In the genomic region with DNA sequence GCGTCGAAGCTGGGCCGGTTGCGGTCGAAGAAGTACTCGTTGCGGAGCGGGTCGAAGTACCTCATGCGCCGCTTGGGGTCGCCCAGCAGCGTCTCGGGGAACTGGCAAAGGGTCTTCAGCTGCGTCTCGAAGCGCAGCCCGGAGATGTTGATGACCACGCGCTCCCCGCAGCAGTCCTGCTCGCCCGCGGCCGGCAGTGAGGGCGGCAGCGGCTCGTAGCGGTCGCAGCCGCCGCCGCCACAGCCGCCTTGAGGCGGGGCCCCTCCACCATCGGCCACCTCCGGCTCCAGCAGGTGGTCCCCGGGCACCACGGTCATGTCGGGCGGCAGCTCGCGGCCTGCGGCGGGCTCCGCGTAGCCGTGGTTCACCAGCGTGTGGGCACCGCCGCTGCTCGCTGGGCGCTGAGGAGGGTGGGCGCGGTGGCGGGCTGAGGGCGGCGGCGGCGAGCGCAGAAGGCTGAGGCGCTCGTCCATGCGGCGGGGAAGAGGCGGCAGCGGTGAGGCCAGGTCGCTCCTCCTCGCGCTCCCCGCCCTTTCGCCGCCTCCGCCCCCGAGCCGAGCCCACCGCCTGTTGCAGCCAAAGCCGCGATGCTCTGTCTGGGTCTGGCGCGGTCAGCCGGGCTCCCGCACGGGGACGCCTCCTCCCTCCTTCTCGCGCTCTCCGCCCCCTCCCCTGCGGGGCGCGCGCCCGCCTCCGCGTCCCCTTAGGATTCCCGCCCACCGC, we compare ENCODE assay signal across 8 cellular contexts. TPM values are rescaled to one million over a fixed set of nuclear protein-coding genes. Genes with fewer than 3 reads are reported as not detected.
A peak's percentile ranks its signal among the peaks of the same experiment; 100 is the strongest.
DNase-seq lines count a peak whose midpoint lies in the region; ATAC-seq, FAIRE-seq and TF ChIP-seq lines count a peak whose summit lies in the region.

Gene KCNA3 (minus strand): TSS at position 604 of the 723 bp plus-strand sequence. CDS start 131 bp downstream, at position 473.

- peak within 1 kb of the TSS; percentile 92 for H3K27ac ChIP-seq in effector memory CD4-positive, alpha-beta T cell (ENCODE audit: insufficient read depth, low read length, poor library complexity, severe bottlenecking)

- peak; percentile 85 to 88 for ATAC-seq in natural killer cell treated with Interleukin-12 subunit alpha and Interleukin-12 subunit beta and Interleukin-15 and Interleukin-18, amount 100 ng/mL, for 72 hours
- ATAC-seq in GM21528 (IDR thresholded peaks at IDR 0.05; ENCODE audit: low FRiP score, unreplicated experiment): no peak

- H3K9me3 ChIP-seq in effector memory CD4-positive, alpha-beta T cell (ENCODE audit: control insufficient read depth, low read length): no peaks in the 10 kb centered on the region

- peaks cover 26% of the 10 kb centered on the region for H3K4me1 ChIP-seq in effector memory CD4-positive, alpha-beta T cell (ENCODE audit: control insufficient read depth, insufficient read depth, low read length, poor library complexity, severe bottlenecking)

- H3K9me3 Mint-ChIP-seq in natural killer cell treated with Interleukin-12 subunit alpha and Interleukin-12 subunit beta and Interleukin-15 and Interleukin-18, amount 100 ng/mL, for 72 hours: no peaks in the 10 kb centered on the region

- peak within 1 kb of the TSS; percentile 81 for H3K4me3 ChIP-seq in effector memory CD4-positive, alpha-beta T cell (ENCODE audit: insufficient read depth, low read depth, low read length, poor library complexity, severe bottlenecking)

- no peaks in the 10 kb centered on the region for H3K27me3 Mint-ChIP-seq in natural killer cell treated with Interleukin-12 subunit alpha and Interleukin-12 subunit beta and Interleukin-15 and Interleukin-18, amount 100 ng/mL, for 72 hours

- H3K4me3 Mint-ChIP-seq in natural killer cell treated with Interleukin-12 subunit alpha and Interleukin-12 subunit beta and Interleukin-15 and Interleukin-18, amount 100 ng/mL, for 72 hours: peak within 1 kb of the TSS; percentile 94

- peak; percentile 86 for FAIRE-seq in GM12892 (lab: Jason Lieb, UNC)

- no peaks in the 10 kb centered on the region for H3K36me3 ChIP-seq in effector memory CD4-positive, alpha-beta T cell (ENCODE audit: control insufficient read depth, insufficient read depth, low read length)

- peaks cover 37 to 52% of the 10 kb centered on the region in 2 donors for H3K4me1 Mint-ChIP-seq in natural killer cell treated with Interleukin-12 subunit alpha and Interleukin-12 subunit beta and Interleukin-15 and Interleukin-18, amount 100 ng/mL, for 72 hours (ENCODE audit: low read depth in 2 of 2)

- no peak for TF ChIP-seq POLR2A in GM12892 (IDR thresholded peaks at IDR 0.05; ENCODE audit: low read depth, low read length)

- peak within 1 kb of the TSS; percentile 65 to 67 for H3K27ac Mint-ChIP-seq in natural killer cell treated with Interleukin-12 subunit alpha and Interleukin-12 subunit beta and Interleukin-15 and Interleukin-18, amount 100 ng/mL, for 72 hours

- H3K36me3 Mint-ChIP-seq in natural killer cell treated with Interleukin-12 subunit alpha and Interleukin-12 subunit beta and Interleukin-15 and Interleukin-18, amount 100 ng/mL, for 72 hours: peaks cover 33% of the 10 kb centered on the region

- no peaks in the 10 kb centered on the region for H3K27me3 ChIP-seq in effector memory CD4-positive, alpha-beta T cell (replicated peaks; ENCODE audit: control insufficient read depth, insufficient read depth, low read length, poor library complexity, severe bottlenecking)

- DNase-seq in GM12892 (ENCODE audit: insufficient read length): peak; percentile 36
- DNase-seq in NAMALWA (ENCODE audit: low spot score): peak; percentile 67
- DNase-seq in activated CD4-positive, alpha-beta T cell treated with anti-CD3 and anti-CD28 coated beads, Interleukin-2, amount 50 U/mL, for 48 hours: peak; percentile 64 to 66
- DNase-seq in effector memory CD4-positive, alpha-beta T cell: peak; percentile 64 to 71 (median 64)
- peak; percentile 93 for DNase-seq in natural killer cell treated with Interleukin-12 subunit alpha and Interleukin-12 subunit beta and Interleukin-15 and Interleukin-18, amount 100 ng/mL, for 72 hours (ENCODE audit: low spot score)
- peak; percentile 65 for DNase-seq in stimulated activated naive CD4-positive, alpha-beta T cell treated with Interleukin-2 at 50 U/mL for 16 hours (lab: John Stamatoyannopoulos, UW)
- DNase-seq in SW 1271 (lab: John Stamatoyannopoulos, UW): no peak

RNA-seq across cellular contexts. Expression of gene KCNA3, which starts in this region (rescaled TPM):
- 0.85 TPM for polyA plus RNA-seq in GM12892 (2012; ENCODE audit: missing spikeins)
- 100 to 1,000 TPM in 1 of 2 donors, 10 to 100 TPM in 1; 65.7 to 105 TPM for total RNA-seq in natural killer cell treated with Interleukin-12 subunit alpha and Interleukin-12 subunit beta and Interleukin-15 and Interleukin-18, amount 100 ng/mL, for 72 hours

Comparison
In these comparisons a context has a peak if more than half of its experiments do, and no peak if none do; other contexts are left out.
1. DNase-seq: peak in GM12892 (single experiment), NAMALWA (single experiment), activated CD4-positive, alpha-beta T cell treated with anti-CD3 and anti-CD28 coated beads, Interleukin-2, amount 50 U/mL, for 48 hours (2 of 2), effector memory CD4-positive, alpha-beta T cell (3 of 3), natural killer cell treated with Interleukin-12 subunit alpha and Interleukin-12 subunit beta and Interleukin-15 and Interleukin-18, amount 100 ng/mL, for 72 hours (single experiment) and stimulated activated naive CD4-positive, alpha-beta T cell treated with Interleukin-2 at 50 U/mL for 16 hours (single experiment); none in SW 1271 (0 of 2).